ENCODE assay signal across 7 cellular contexts in the genomic region with DNA sequence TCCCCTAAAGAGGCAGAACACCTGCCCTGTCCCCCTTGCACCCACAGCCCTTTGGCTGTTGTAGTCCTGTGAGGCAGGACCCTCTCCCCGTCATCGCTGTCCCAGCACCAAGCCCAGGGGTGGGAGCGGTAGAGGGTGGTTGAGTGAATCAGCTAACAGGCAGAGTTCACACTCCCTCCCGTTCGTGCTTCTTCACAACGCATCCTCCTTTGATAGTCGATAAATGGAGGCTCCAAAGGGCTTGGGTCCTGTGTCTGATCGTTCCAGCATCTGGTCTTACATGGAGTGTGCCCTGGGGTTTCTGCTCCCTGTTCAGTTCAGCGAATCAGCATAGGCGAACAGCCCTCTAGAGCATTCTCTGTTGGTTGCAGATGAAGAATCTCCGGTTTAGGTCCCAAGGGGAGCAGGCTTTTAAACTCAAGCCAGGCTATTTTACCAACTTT.
DNase-seq lines count a peak whose midpoint lies in the region; ATAC-seq and TF ChIP-seq lines count a peak whose summit lies in the region.

No MANE protein-coding gene starts in this region.

- H3K79me2 ChIP-seq in OCI-LY3 (ENCODE audit: low read length), result no peaks in the 10 kb centered on the region

- H3K4me1 ChIP-seq in OCI-LY3 (ENCODE audit: low read length), result peaks cover 51% of the 10 kb centered on the region
- H3K4me1 ChIP-seq in effector memory CD4-positive, alpha-beta T cell (ENCODE audit: control insufficient read depth, insufficient read depth, low read length, poor library complexity, severe bottlenecking), result peaks cover 15% of the 10 kb centered on the region

- DNase-seq in GM12864 (ENCODE audit: low read depth) (no peak), nephron progenitor cell (peak; percentile 8), MV-4-11 (lab: John Stamatoyannopoulos, UW) (no peak)
- no peak for DNase-seq in effector memory CD4-positive, alpha-beta T cell

- H3K27ac ChIP-seq in OCI-LY3 (ENCODE audit: low read length), result no peak overlapping the region
- H3K27ac ChIP-seq in effector memory CD4-positive, alpha-beta T cell (ENCODE audit: insufficient read depth, low read length, poor library complexity, severe bottlenecking), result peak overlapping the region; percentile 97

- no peaks in the 10 kb centered on the region for H3K9me3 Mint-ChIP-seq in nephron progenitor cell

- H3K27ac Mint-ChIP-seq in nephron progenitor cell, result peak overlapping the region; percentile 99

- TF ChIP-seq CTCF in GM12864 (IDR thresholded peaks at IDR 0.05; ENCODE audit: low read depth, low read length, missing control alignments), result no peak
- TF ChIP-seq CTCF in OCI-LY3 (IDR thresholded peaks at IDR 0.05; ENCODE audit: low read depth, low read length), result no peak
- no peak for TF ChIP-seq CTCF in nephron progenitor cell (IDR thresholded peaks at IDR 0.05)

- H3K4me3 ChIP-seq in GM12864 (ENCODE audit: low read depth, low read length) (peak overlapping the region; percentile 71; the same call in 1 of the 2 replicates), OCI-LY3 (ENCODE audit: low read length) (no peak overlapping the region)
- H3K4me3 ChIP-seq in effector memory CD4-positive, alpha-beta T cell (ENCODE audit: insufficient read depth, low read depth, low read length, poor library complexity, severe bottlenecking), result no peak overlapping the region

- H3K27me3 Mint-ChIP-seq in nephron progenitor cell (ENCODE audit: low read depth, poor library complexity), result peaks cover 3% of the 10 kb centered on the region

- ATAC-seq in GM21717 (IDR thresholded peaks at IDR 0.05; ENCODE audit: unreplicated experiment) (no peak), HG02759 (IDR thresholded peaks at IDR 0.05; ENCODE audit: unreplicated experiment) (no peak)

- H3K9me3 ChIP-seq in OCI-LY3 (ENCODE audit: insufficient read depth, low read length), result no peaks in the 10 kb centered on the region
- H3K9me3 ChIP-seq in effector memory CD4-positive, alpha-beta T cell (ENCODE audit: control insufficient read depth, low read length), result no peaks in the 10 kb centered on the region

- peaks cover 55% of the 10 kb centered on the region for H4K20me1 ChIP-seq in OCI-LY3 (ENCODE audit: insufficient read depth, low read length)

- H3K36me3 Mint-ChIP-seq in nephron progenitor cell (ENCODE audit: low read depth), result peaks cover 58% of the 10 kb centered on the region

- peaks cover 30% of the 10 kb centered on the region for H3K27me3 ChIP-seq in OCI-LY3 (ENCODE audit: low read depth, low read length)
- H3K27me3 ChIP-seq in effector memory CD4-positive, alpha-beta T cell (replicated peaks; ENCODE audit: control insufficient read depth, insufficient read depth, low read length, poor library complexity, severe bottlenecking), result no peaks in the 10 kb centered on the region

- H3K4me2 ChIP-seq in OCI-LY3 (ENCODE audit: low read length), result peak overlapping the region; percentile 98; the same call in 1 of the 2 replicates

- peaks cover 38% of the 10 kb centered on the region for H3K4me1 Mint-ChIP-seq in nephron progenitor cell

- peaks cover 49% of the 10 kb centered on the region for H3K36me3 ChIP-seq in OCI-LY3 (replicated peaks; ENCODE audit: low read depth, low read length)
- H3K36me3 ChIP-seq in effector memory CD4-positive, alpha-beta T cell (ENCODE audit: control insufficient read depth, insufficient read depth, low read length), result peaks cover 39% of the 10 kb centered on the region

- no peak overlapping the region for H2AFZ ChIP-seq in OCI-LY3 (ENCODE audit: low read depth, low read length)

- no peak overlapping the region for H3K9ac ChIP-seq in OCI-LY3 (ENCODE audit: low read length)

- H3K4me3 Mint-ChIP-seq in nephron progenitor cell, result peak overlapping the region; percentile 87
